ENCODE assay signal across 20 cellular contexts in the genomic region with DNA sequence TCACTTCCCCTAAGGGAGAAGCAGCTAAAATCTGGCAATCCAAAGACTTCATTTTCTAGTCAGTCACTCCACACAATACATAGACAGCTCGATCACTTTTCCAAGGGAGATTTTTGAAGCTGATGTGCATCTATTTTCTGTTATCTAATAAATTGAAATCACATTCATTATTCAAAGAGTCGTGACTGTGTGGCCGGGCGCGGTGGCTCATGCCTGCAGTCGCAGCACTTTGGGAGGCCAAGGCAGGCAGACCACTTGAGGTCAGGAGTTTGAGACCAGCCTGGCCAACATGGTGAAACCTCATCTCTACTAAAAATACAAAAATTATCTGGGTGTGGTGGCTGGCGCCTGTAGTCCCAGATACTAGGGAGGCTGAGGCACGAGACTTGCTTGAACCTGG. TPM values are rescaled to one million over a fixed set of nuclear protein-coding genes. Genes with fewer than 3 reads are reported as not detected.
A peak's percentile ranks its signal among the peaks of the same experiment; 100 is the strongest.
DNase-seq lines count a peak whose midpoint lies in the region; ATAC-seq, FAIRE-seq and TF ChIP-seq lines count a peak whose summit lies in the region.
"Had no signal": no experiment of that assay in that cellular context is flagged by ENCODE, and none has a peak within 500 bp of the region (broad histone marks: within the 10 kb centered on the region; RNA-seq: fewer than 3 reads in every experiment).

No MANE protein-coding gene starts in this region.

- TF ChIP-seq POLR2A in spleen (IDR thresholded peaks at IDR 0.05): no peak

- peak overlapping the region; percentile 76 for H3K27ac ChIP-seq in Panc1 (ENCODE audit: low read length)
- peak overlapping the region; percentile 42; the same call in 1 of the 2 replicates for H3K27ac ChIP-seq in SJSA1
- H3K27ac ChIP-seq in keratinocyte (ENCODE audit: control insufficient read depth, insufficient read depth, low read length): no peak overlapping the region
- H3K27ac ChIP-seq in spleen: no peak overlapping the region
- H3K27ac ChIP-seq in pancreas: no peak overlapping the region
- no peak overlapping the region for H3K27ac ChIP-seq in CD8-positive, alpha-beta memory T cell (ENCODE audit: low read depth, low read length)
- H3K27ac ChIP-seq: C4-2B had no signal

- no peak for DNase-seq in Panc1 (ENCODE audit: low read depth, low spot score)
- DNase-seq in SJSA1 (ENCODE audit: low read depth in 1 of 2, low spot score in 2 of 2): no peak
- no peak for DNase-seq in keratinocyte (ENCODE audit: low read depth, low spot score)
- peak; percentile 45 for DNase-seq in spleen
- DNase-seq in pancreas: no peak
- no peak for DNase-seq in ureter (ENCODE audit: low spot score)
- no peak for DNase-seq in CD8-positive, alpha-beta memory T cell
- DNase-seq: BE2C; CD4-positive, alpha-beta memory T cell; COR-L47; DMS153; DND-41; GDM1 had no signal

- in situ Hi-C loops in Panc1 (cut with HindIII; ENCODE audit: low pct_unique_long_range_greater_than_20kb, low sequenced_read_pairs): no loop called here

- H3K4me2 ChIP-seq in keratinocyte (ENCODE audit: control insufficient read depth, extremely low read depth, insufficient read depth, low read depth, low read length): peak overlapping the region; percentile 33

- FAIRE-seq in keratinocyte (lab: Jason Lieb, UNC): no peak
- FAIRE-seq in pancreas (lab: Jason Lieb, UNC): no peak
- FAIRE-seq: A204.1, D721Med, GM12892, GM19239, H1 had no signal

- no peak for ATAC-seq in Panc1
- ATAC-seq in pancreas: no peak

- H3K27me3 ChIP-seq in Panc1 (ENCODE audit: control insufficient read depth, insufficient read depth, low read length): no peaks in the 10 kb centered on the region
- H3K27me3 ChIP-seq in SJSA1 (replicated peaks): no peaks in the 10 kb centered on the region
- H3K27me3 ChIP-seq in keratinocyte (ENCODE audit: control insufficient read depth, extremely low read depth, insufficient read depth, low read length): no peaks in the 10 kb centered on the region
- H3K27me3 ChIP-seq in spleen (replicated peaks in 1 of 7): no peaks in the 10 kb centered on the region
- no peaks in the 10 kb centered on the region for H3K27me3 ChIP-seq in pancreas
- H3K27me3 ChIP-seq in CD8-positive, alpha-beta memory T cell (ENCODE audit: insufficient read depth, low read length, poor library complexity, severe bottlenecking): no peaks in the 10 kb centered on the region
- H3K27me3 ChIP-seq: BE2C had no signal

- no peaks in the 10 kb centered on the region for H3K36me3 Mint-ChIP-seq in CD8-positive, alpha-beta memory T cell
- H3K36me3 Mint-ChIP-seq: CD4-positive, alpha-beta memory T cell had no signal

- H3K27me3 Mint-ChIP-seq in CD8-positive, alpha-beta memory T cell: peaks cover 0 to 4% of the 10 kb centered on the region in 2 donors
- H3K27me3 Mint-ChIP-seq: CD4-positive, alpha-beta memory T cell had no signal

- H3K4me3 ChIP-seq in Panc1 (ENCODE audit: low read depth in 2 of 2, low read length in 2 of 2) (no peak overlapping the region), SJSA1 (no peak overlapping the region), keratinocyte (ENCODE audit: control insufficient read depth in 2 of 3, extremely low read depth in 1 of 3, insufficient read depth in 2 of 3, low read depth in 1 of 3, low read length in 3 of 3) (no peak overlapping the region), spleen (no peak overlapping the region), pancreas (no peak overlapping the region)
- no peak overlapping the region for H3K4me3 ChIP-seq in CD8-positive, alpha-beta memory T cell (ENCODE audit: low read length)
- H3K4me3 ChIP-seq: HAP-1 had no signal

- POLR2A ChIA-PET in Panc1 (lab: Charles Lee): interaction anchor here (0.7 kb wide), 1 partner anchor 58 kb away, joined by 3 read pairs; no protein-coding TSS in a partner anchor
- POLR2A ChIA-PET in CD8-positive, alpha-beta memory T cell (lab: Charles Lee): no interaction called here

- H3K4me1 ChIP-seq in Panc1 (ENCODE audit: control insufficient read depth, insufficient read depth, low read length): peaks cover 20% of the 10 kb centered on the region
- peaks cover 28% of the 10 kb centered on the region for H3K4me1 ChIP-seq in SJSA1 (replicated peaks)
- peaks cover 11% of the 10 kb centered on the region for H3K4me1 ChIP-seq in keratinocyte (ENCODE audit: control insufficient read depth, extremely low read depth, insufficient read depth, low read length)
- peaks cover 8 to 11% (median 10%) of the 10 kb centered on the region in 6 donors for H3K4me1 ChIP-seq in spleen
- H3K4me1 ChIP-seq in pancreas: peaks cover 0 to 4% (median 0%) of the 10 kb centered on the region in 3 donors
- no peaks in the 10 kb centered on the region for H3K4me1 ChIP-seq in CD8-positive, alpha-beta memory T cell (ENCODE audit: insufficient read depth, low read length)

- H3K9me3 ChIP-seq in Panc1 (ENCODE audit: control insufficient read depth, insufficient read depth, low read depth, low read length) (no peaks in the 10 kb centered on the region), SJSA1 (replicated peaks) (no peaks in the 10 kb centered on the region), keratinocyte (ENCODE audit: control insufficient read depth, low read depth, low read length) (no peaks in the 10 kb centered on the region), spleen (no peaks in the 10 kb centered on the region), pancreas (no peaks in the 10 kb centered on the region)
- no peaks in the 10 kb centered on the region for H3K9me3 ChIP-seq in CD8-positive, alpha-beta memory T cell (ENCODE audit: low read length)
- H3K9me3 ChIP-seq: BE2C, HAP-1 had no signal

- no peaks in the 10 kb centered on the region for H4K20me1 ChIP-seq in keratinocyte (ENCODE audit: control insufficient read depth, extremely low read depth, insufficient read depth, low read length)

- CTCF ChIA-PET in Panc1 (lab: Charles Lee): no interaction called here
- CTCF ChIA-PET in CD8-positive, alpha-beta memory T cell (lab: Charles Lee): interaction anchor here (1.0 to 12.2 kb wide), 6 partner anchors 27 to 191 kb away, joined by 3 to 128 read pairs (median 5); a partner anchor contains a TSS

- no peaks in the 10 kb centered on the region for H3K9me1 ChIP-seq in keratinocyte (ENCODE audit: control insufficient read depth, extremely low read depth, insufficient read depth, low read length)

- H2AFZ ChIP-seq in keratinocyte (ENCODE audit: control insufficient read depth, low read length): no peak overlapping the region

- TF ChIP-seq CTCF in Panc1 (IDR thresholded peaks at IDR 0.05) (no peak), keratinocyte (optimal IDR thresholded peaks at IDR 0.05 in 1 of 3, IDR thresholded peaks at IDR 0.05 in 1 of 3, conservative IDR thresholded peaks at IDR 0.05 in 1 of 3; ENCODE audit: extremely low read depth in 1 of 3, insufficient read depth in 2 of 3, low read length in 3 of 3) (no peak), spleen (IDR thresholded peaks at IDR 0.05 in 8 of 11, conservative IDR thresholded peaks at IDR 0.05 in 3 of 11) (no peak), pancreas (IDR thresholded peaks at IDR 0.05) (no peak)

- intact Hi-C loops in Panc1 (cut with micrococcal nuclease; ENCODE audit: unreplicated experiment): loop anchor here (10.0 kb wide), 1 partner anchor 60 kb away; a partner anchor contains a TSS
- intact Hi-C loops in spleen (cut with DNase I; ENCODE audit: low total_unique reads): no loop called here
- intact Hi-C loops in pancreas (cut with DNase I): no loop called here

- dilution Hi-C loops in keratinocyte (cut with MboI; ENCODE audit: extremely low pct_ligation_motif_present, low sequenced_read_pairs): no loop called here

- H3K9ac ChIP-seq in keratinocyte (ENCODE audit: control insufficient read depth, extremely low read depth, insufficient read depth, low read length): no peak overlapping the region

- H3K36me3 ChIP-seq in Panc1 (ENCODE audit: control insufficient read depth, insufficient read depth, low read length) (no peaks in the 10 kb centered on the region), SJSA1 (no peaks in the 10 kb centered on the region), keratinocyte (ENCODE audit: control insufficient read depth in 2 of 2, extremely low read depth in 1 of 2, insufficient read depth in 2 of 2, low read length in 2 of 2) (no peaks in the 10 kb centered on the region), spleen (no peaks in the 10 kb centered on the region), pancreas (no peaks in the 10 kb centered on the region)
- H3K36me3 ChIP-seq in CD8-positive, alpha-beta memory T cell (ENCODE audit: insufficient read depth, low read length): no peaks in the 10 kb centered on the region
- H3K36me3 ChIP-seq: BE2C, HAP-1 had no signal

- H3K9me3 Mint-ChIP-seq in CD8-positive, alpha-beta memory T cell: no peaks in the 10 kb centered on the region

- no TSS peak for BruUV-seq in Panc1 (replicated peaks; lab: Mats Ljungman, UMichigan)

- 85 to 98% (median 96%) methylated on average over 8 of the region's 8 CpGs for WGBS in spleen, 5 donors
- 87 to 97% methylated on average over 8 of the region's 8 CpGs for WGBS in pancreas, 2 donors

- no peak overlapping the region for H3K4me3 Mint-ChIP-seq in CD8-positive, alpha-beta memory T cell
- H3K4me3 Mint-ChIP-seq: CD4-positive, alpha-beta memory T cell had no signal

- H3K4me1 Mint-ChIP-seq in CD8-positive, alpha-beta memory T cell: peaks cover under 1 to 10% (median 9%) of the 10 kb centered on the region in 3 donors

- H3K27ac Mint-ChIP-seq in CD8-positive, alpha-beta memory T cell: no peak overlapping the region
- H3K27ac Mint-ChIP-seq: CD4-positive, alpha-beta memory T cell had no signal

- H3K79me2 ChIP-seq in keratinocyte (ENCODE audit: control insufficient read depth, insufficient read depth, low read length): no peaks in the 10 kb centered on the region

RNA-seq across cellular contexts. Expression of gene PTGR2, which starts 27.1 kb away (rescaled TPM):
- total RNA-seq in Panc1 (2021; ENCODE audit: unreplicated experiment) (17.1 TPM), spleen (1 to 10 TPM; 3.4 to 8.6 (median 6.3) TPM), pancreas (1 to 10 TPM; 3.8 to 6.9 (median 5.2) TPM), ureter (15.6 TPM)
- polyA plus RNA-seq in Panc1 (2012; ENCODE audit: insufficient read length): 8.1 TPM
- total RNA-seq in SJSA1 (2014; rRNA removed; shearing (Covaris generic)): 2.9 and 3.9 TPM in 2 replicates
- polyA plus RNA-seq in keratinocyte (5.0 to 19.5 TPM (median 8.2 TPM) in 3 replicates), spleen (1 to 10 TPM; 2.2 to 3.6 (median 3.3) TPM), pancreas (1 to 10 TPM; 3.5 to 7.2 TPM)
- polyA plus RNA-seq in keratinocyte (2011; ENCODE audit: low read depth): 60.7 TPM
- 4.7 and 10.6 TPM in 2 replicates for polyA plus RNA-seq in keratinocyte (2011; cell fraction: cytosol; rRNA removed)
- 11.6 and 12.2 TPM in 2 replicates for polyA plus RNA-seq in keratinocyte (2011; cell fraction: nucleus; rRNA removed)
- 5.4 and 6.9 TPM in 2 replicates for polyA plus RNA-seq in keratinocyte (2012; ENCODE audit: low replicate concordance)
- 2.1 to 6.9 TPM (median 3.7 TPM) in 3 replicates for polyA minus RNA-seq in keratinocyte
- 1.2 TPM for polyA minus RNA-seq in keratinocyte (2011; cell fraction: cytosol; rRNA and poly(A)+ RNA removed)
- polyA minus RNA-seq in keratinocyte (2011; cell fraction: nucleus; rRNA and poly(A)+ RNA removed): 4.5 and 12.8 TPM in 2 replicates
- total RNA-seq in CD8-positive, alpha-beta memory T cell: 1 to 10 TPM; 3.3 to 4.2 TPM
- 3.0 TPM for polyA plus RNA-seq in CD8-positive, alpha-beta memory T cell

Comparison
In these comparisons a context has a peak if more than half of its experiments do, and no peak if none do; other contexts are left out.
1. H3K27ac ChIP-seq: peak in Panc1 (single experiment) and SJSA1 (single experiment); none in keratinocyte (single experiment), spleen (0 of 8), pancreas (0 of 4) and CD8-positive, alpha-beta memory T cell (single experiment).